Comparison of ENCODE assay signal across 28 cellular contexts in the genomic region with DNA sequence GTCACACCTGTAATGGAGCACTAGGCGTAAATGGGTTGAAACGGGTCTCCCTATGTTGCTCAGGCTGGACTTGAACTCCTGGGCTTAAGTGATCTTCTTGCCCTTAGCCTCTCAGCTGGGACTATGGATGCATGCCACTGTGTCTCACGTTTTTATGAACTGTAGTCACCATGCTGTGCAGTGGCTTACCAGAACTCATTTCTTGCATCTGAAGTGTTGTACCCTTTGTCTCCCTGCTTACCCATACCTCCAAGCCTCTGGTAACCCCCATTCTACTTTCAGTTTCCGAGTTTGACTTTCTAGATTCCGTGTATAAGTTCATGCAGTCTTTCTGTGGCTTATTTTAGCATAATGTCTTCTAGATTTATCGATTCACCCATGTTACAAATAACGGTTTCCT. TPM values are rescaled to one million over a fixed set of nuclear protein-coding genes. Genes with fewer than 3 reads are reported as not detected.
DNase-seq lines count a peak whose midpoint lies in the region; ATAC-seq, FAIRE-seq and TF ChIP-seq lines count a peak whose summit lies in the region.
"Had no signal": no experiment of that assay in that cellular context is flagged by ENCODE, and none has a peak within 500 bp of the region (broad histone marks: within the 10 kb centered on the region; RNA-seq: fewer than 3 reads in every experiment).

No MANE protein-coding gene starts in this region.

- peaks cover 27 to 63% (median 45%) of the 10 kb centered on the region in 4 donors for H3K4me1 Mint-ChIP-seq in CD4-positive, CD25-positive, alpha-beta regulatory T cell
- peaks cover 5% of the 10 kb centered on the region for H3K4me1 Mint-ChIP-seq in astrocyte (ENCODE audit: low read depth, unreplicated experiment)
- H3K4me1 Mint-ChIP-seq in mesothelial cell of epicardium = no peaks in the 10 kb centered on the region
- H3K4me1 Mint-ChIP-seq: neural progenitor cell had no signal

- POLR2A ChIA-PET in A549 (lab: Yijun Ruan, JAX) = interaction anchor here (1.4 kb wide), 1 partner anchor 15 kb away, joined by 3 read pairs; a partner anchor contains a TSS

- H3K4me3 ChIP-seq in A549 (no peak overlapping the region), astrocyte (ENCODE audit: insufficient read depth, low read depth, low read length) (no peak overlapping the region)
- H3K4me3 ChIP-seq in CD4-positive, CD25-positive, alpha-beta regulatory T cell (ENCODE audit: low read depth, low read length) = no peak overlapping the region
- H3K4me3 ChIP-seq: hepatocyte, neural progenitor cell, prostate gland had no signal

- H3K9me3 Mint-ChIP-seq in CD4-positive, CD25-positive, alpha-beta regulatory T cell = no peaks in the 10 kb centered on the region
- no peaks in the 10 kb centered on the region for H3K9me3 Mint-ChIP-seq in astrocyte (ENCODE audit: unreplicated experiment)
- no peaks in the 10 kb centered on the region for H3K9me3 Mint-ChIP-seq in mesothelial cell of epicardium
- H3K9me3 Mint-ChIP-seq: central memory CD8-positive, alpha-beta T cell; neural progenitor cell had no signal

- FAIRE-seq in A549 (lab: Jason Lieb, UNC) (no peak), astrocyte (lab: Jason Lieb, UNC) (no peak)
- FAIRE-seq: islet of Langerhans had no signal

- H4K20me1 ChIP-seq in astrocyte (ENCODE audit: insufficient read depth, low read length) = peaks cover 96% of the 10 kb centered on the region

- H3K9me3 ChIP-seq in A549 = no peaks in the 10 kb centered on the region
- no peaks in the 10 kb centered on the region for H3K9me3 ChIP-seq in CD4-positive, CD25-positive, alpha-beta regulatory T cell (ENCODE audit: control insufficient read depth in 2 of 2, low read length in 2 of 2)
- H3K9me3 ChIP-seq in astrocyte (ENCODE audit: insufficient read depth, low read depth, low read length) = no peaks in the 10 kb centered on the region
- H3K9me3 ChIP-seq: prostate gland had no signal

- H3K36me3 ChIP-seq in CD4-positive, CD25-positive, alpha-beta regulatory T cell (ENCODE audit: control insufficient read depth, insufficient read depth, low read length) = peaks cover 70% of the 10 kb centered on the region
- H3K36me3 ChIP-seq in astrocyte (ENCODE audit: insufficient read depth, low read length) = peaks cover 64% of the 10 kb centered on the region

- CTCF ChIA-PET in A549 (lab: Yijun Ruan, JAX) = interaction anchor here (1.1 to 1.4 kb wide), 2 partner anchors 51 to 209 kb away, joined by 3 read pairs; no protein-coding TSS in a partner anchor

- H3K27ac Mint-ChIP-seq in CD4-positive, CD25-positive, alpha-beta regulatory T cell = no peak overlapping the region
- H3K27ac Mint-ChIP-seq in astrocyte (ENCODE audit: unreplicated experiment) (no peak overlapping the region), mesothelial cell of epicardium (no peak overlapping the region)
- H3K27ac Mint-ChIP-seq: neural progenitor cell had no signal

- ATAC-seq in A549 = no peak
- no peak for ATAC-seq in CD4-positive, CD25-positive, alpha-beta regulatory T cell (ENCODE audit: low read depth in 2 of 2)
- peak; percentile 80 for ATAC-seq in HG03432 (IDR thresholded peaks at IDR 0.05; ENCODE audit: unreplicated experiment)
- ATAC-seq: Panc1 had no signal

- peaks cover 54% of the 10 kb centered on the region for H3K36me3 Mint-ChIP-seq in CD4-positive, CD25-positive, alpha-beta regulatory T cell
- H3K36me3 Mint-ChIP-seq in astrocyte (ENCODE audit: low read depth, unreplicated experiment) = peaks cover 35% of the 10 kb centered on the region
- peaks cover 53% of the 10 kb centered on the region for H3K36me3 Mint-ChIP-seq in mesothelial cell of epicardium

- TF ChIP-seq POLR2A in A549 (IDR thresholded peaks at IDR 0.05; ENCODE audit: low read length) = no peak

- H3K4me2 ChIP-seq in A549 (no peak overlapping the region), astrocyte (ENCODE audit: low read length) (no peak overlapping the region)
- H3K4me2 ChIP-seq: hepatocyte, neural progenitor cell had no signal

- 88% methylated on average over 7 of the region's 7 CpGs for WGBS in A549 (ENCODE audit: missing lambda C conversion rate)

- no peak overlapping the region for H3K27ac ChIP-seq in A549
- H3K27ac ChIP-seq in CD4-positive, CD25-positive, alpha-beta regulatory T cell (ENCODE audit: insufficient read depth, low read length, poor library complexity, severe bottlenecking) = no peak overlapping the region
- H3K27ac ChIP-seq in astrocyte (ENCODE audit: low read depth, low read length) = no peak overlapping the region
- H3K27ac ChIP-seq: hepatocyte, neural progenitor cell, prostate gland had no signal

- no peaks in the 10 kb centered on the region for H3K4me1 ChIP-seq in A549
- peaks cover 9% of the 10 kb centered on the region for H3K4me1 ChIP-seq in CD4-positive, CD25-positive, alpha-beta regulatory T cell (ENCODE audit: control insufficient read depth, insufficient read depth, low read length, poor library complexity, severe bottlenecking)
- H3K4me1 ChIP-seq in astrocyte (ENCODE audit: insufficient read depth, low read length) = no peaks in the 10 kb centered on the region
- H3K4me1 ChIP-seq: neural progenitor cell, prostate gland had no signal

- no peak overlapping the region for H2AFZ ChIP-seq in astrocyte (ENCODE audit: low read depth, low read length)
- H2AFZ ChIP-seq: hepatocyte, neural progenitor cell had no signal

- TF ChIP-seq EP300 in A549 (IDR thresholded peaks at IDR 0.05) = no peak

- H3K27me3 ChIP-seq in CD4-positive, CD25-positive, alpha-beta regulatory T cell (ENCODE audit: control insufficient read depth, insufficient read depth, low read length) = no peaks in the 10 kb centered on the region
- H3K27me3 ChIP-seq in astrocyte (ENCODE audit: insufficient read depth, low read length) = no peaks in the 10 kb centered on the region
- H3K27me3 ChIP-seq: hepatocyte, neural progenitor cell had no signal

- peaks cover 6% of the 10 kb centered on the region for H3K27me3 Mint-ChIP-seq in CD4-positive, CD25-positive, alpha-beta regulatory T cell
- H3K27me3 Mint-ChIP-seq in astrocyte (ENCODE audit: low read depth, unreplicated experiment) = no peaks in the 10 kb centered on the region
- no peaks in the 10 kb centered on the region for H3K27me3 Mint-ChIP-seq in mesothelial cell of epicardium (ENCODE audit: low read depth)
- H3K27me3 Mint-ChIP-seq: central memory CD8-positive, alpha-beta T cell had no signal

- H3K79me2 ChIP-seq in astrocyte (ENCODE audit: insufficient read depth, low read length) = peaks cover 36% of the 10 kb centered on the region

- no peak for TF ChIP-seq CTCF in A549 (IDR thresholded peaks at IDR 0.05)
- TF ChIP-seq CTCF in astrocyte (IDR thresholded peaks at IDR 0.05; ENCODE audit: insufficient read depth, low read depth, low read length) = no peak
- TF ChIP-seq CTCF in mesothelial cell of epicardium (IDR thresholded peaks at IDR 0.05; ENCODE audit: unreplicated experiment) = no peak

- no peak for DNase-seq in A549 (ENCODE audit: low read depth in 1 of 2, low spot score in 1 of 2)
- peak in 1 of 3 donors; percentile 41 for DNase-seq in CD4-positive, CD25-positive, alpha-beta regulatory T cell
- DNase-seq in astrocyte (ENCODE audit: low read depth) = no peak
- DNase-seq in RKO (ENCODE audit: low spot score) = no peak
- no peak for DNase-seq in DMS79 (lab: John Stamatoyannopoulos, UW)
- no peak for DNase-seq in cerebellar cortex (ENCODE audit: low spot score)
- DNase-seq in mesothelial cell of epicardium (ENCODE audit: low spot score in 2 of 2, unreplicated experiment in 2 of 2) = no peak
- DNase-seq: activated gamma-delta T cell, COR-L47, erythroblast, foreskin melanocyte, NCI-H1048, NCI-H2029, NCI-H226, NCI-H82, T1000 had no signal

- TF ChIP-seq RAD21 in A549 (conservative IDR thresholded peaks at IDR 0.05 in 1 of 2, IDR thresholded peaks at IDR 0.05 in 1 of 2) = no peak

- no peak overlapping the region for H3K9ac ChIP-seq in astrocyte (ENCODE audit: low read length)
- H3K9ac ChIP-seq: neural progenitor cell had no signal

- H3K4me3 Mint-ChIP-seq in CD4-positive, CD25-positive, alpha-beta regulatory T cell = peak overlapping the region in 3 of 4 donors; percentile 1 to 42 (median 18)
- H3K4me3 Mint-ChIP-seq in astrocyte (ENCODE audit: unreplicated experiment) = peak overlapping the region; percentile 60
- H3K4me3 Mint-ChIP-seq in mesothelial cell of epicardium = no peak overlapping the region
- H3K4me3 Mint-ChIP-seq: neural progenitor cell had no signal

RNA-seq across cellular contexts. Expression of a gene that starts 7.7 kb away (rescaled TPM):
- 16.1 and 20.0 TPM in 2 replicates for polyA plus RNA-seq in A549 (2011; rRNA removed)
- 55.4 and 66.6 TPM in 2 replicates for polyA plus RNA-seq in A549 (2012; cell fraction: cytosol; rRNA removed)
- polyA plus RNA-seq in A549 (2012; cell fraction: nucleus; rRNA removed) = 46.0 and 74.9 TPM in 2 replicates
- 26.4 to 32.2 TPM (median 30.1 TPM) in 3 replicates for polyA plus RNA-seq in A549 (2017; fragmentation: RNase III; extraction: RNeasy Plus Mini Kit Qiagen cat#74134 plus additional on column Dnase treatment)
- polyA minus RNA-seq in A549 (2011; rRNA and poly(A)+ RNA removed) = 12.4 and 15.4 TPM in 2 replicates
- total RNA-seq in CD4-positive, CD25-positive, alpha-beta regulatory T cell = 25.0 TPM
- polyA plus RNA-seq in CD4-positive, CD25-positive, alpha-beta regulatory T cell = 10 to 100 TPM; 50.6 to 82.9 (median 68.3) TPM
- 7.3 and 9.0 TPM in 2 replicates for total RNA-seq in astrocyte
- 4.9 to 6.5 TPM (median 5.3 TPM) in 3 replicates for total RNA-seq in mesothelial cell of epicardium

RNA-seq across cellular contexts. Expression of a gene that starts 15.0 kb away (rescaled TPM):
- polyA plus RNA-seq in A549 (2011; rRNA removed) (168 and 224 TPM in 2 replicates), A549 (2017; fragmentation: RNase III; extraction: RNeasy Plus Mini Kit Qiagen cat#74134 plus additional on column Dnase treatment) (740 to 780 TPM (median 745 TPM) in 3 replicates)
- polyA plus RNA-seq in A549 (2012; cell fraction: cytosol; rRNA removed) = 382 and 384 TPM in 2 replicates
- 432 and 577 TPM in 2 replicates for polyA plus RNA-seq in A549 (2012; cell fraction: nucleus; rRNA removed)
- polyA minus RNA-seq in A549 (2011; rRNA and poly(A)+ RNA removed) = 161 and 177 TPM in 2 replicates
- 918 TPM for total RNA-seq in CD4-positive, CD25-positive, alpha-beta regulatory T cell
- 100 to 1,000 TPM; 119 to 147 (median 132) TPM for polyA plus RNA-seq in CD4-positive, CD25-positive, alpha-beta regulatory T cell
- total RNA-seq in astrocyte (250 and 309 TPM in 2 replicates), mesothelial cell of epicardium (718 to 743 TPM (median 733 TPM) in 3 replicates)

RNA-seq across cellular contexts. Expression of a gene that starts 19.0 kb away (rescaled TPM):
- polyA plus RNA-seq in A549 (2011; rRNA removed) (not detected in 2 replicates), A549 (2017; fragmentation: RNase III; extraction: RNeasy Plus Mini Kit Qiagen cat#74134 plus additional on column Dnase treatment) (0.04 TPM in 1 of 3 replicates, not detected in the others)
- not detected in 2 replicates for polyA plus RNA-seq in A549 (2012; cell fraction: cytosol; rRNA removed)
- not detected in 2 replicates for polyA plus RNA-seq in A549 (2012; cell fraction: nucleus; rRNA removed)
- not detected in 2 replicates for polyA minus RNA-seq in A549 (2011; rRNA and poly(A)+ RNA removed)
- 0.20 TPM for total RNA-seq in CD4-positive, CD25-positive, alpha-beta regulatory T cell
- polyA plus RNA-seq in CD4-positive, CD25-positive, alpha-beta regulatory T cell = not detected
- total RNA-seq in astrocyte (not detected in 2 replicates), mesothelial cell of epicardium (0.04 to 0.14 TPM (median 0.11 TPM) in 3 replicates)
- total RNA-seq: hepatocyte had no signal
- polyA plus RNA-seq: hepatocyte had no signal

RNA-seq across cellular contexts. Expression of a gene that starts 22.0 kb away (rescaled TPM):
- not detected in 2 replicates for polyA plus RNA-seq in A549 (2011; rRNA removed)
- polyA plus RNA-seq in A549 (2012; cell fraction: cytosol; rRNA removed) = not detected in 2 replicates
- polyA plus RNA-seq in A549 (2012; cell fraction: nucleus; rRNA removed) = not detected in 2 replicates
- not detected in 3 replicates for polyA plus RNA-seq in A549 (2017; fragmentation: RNase III; extraction: RNeasy Plus Mini Kit Qiagen cat#74134 plus additional on column Dnase treatment)
- not detected in 2 replicates for polyA minus RNA-seq in A549 (2011; rRNA and poly(A)+ RNA removed)
- not detected for total RNA-seq in CD4-positive, CD25-positive, alpha-beta regulatory T cell
- polyA plus RNA-seq in CD4-positive, CD25-positive, alpha-beta regulatory T cell = not detected
- not detected in 2 replicates for total RNA-seq in astrocyte
- total RNA-seq in mesothelial cell of epicardium = not detected in 3 replicates
- total RNA-seq: aorta, hepatocyte, mucosa of gallbladder, prostate gland, SK-MEL-5, skeletal muscle tissue, urinary bladder had no signal
- polyA plus RNA-seq: aorta, hepatocyte, urinary bladder had no signal

RNA-seq across cellular contexts. Expression of a gene that starts 45.0 kb away (rescaled TPM):
- polyA plus RNA-seq in A549 (2011; rRNA removed) (0.41 TPM in 1 of 2 replicates, not detected in the other), A549 (2017; fragmentation: RNase III; extraction: RNeasy Plus Mini Kit Qiagen cat#74134 plus additional on column Dnase treatment) (0.55 to 0.75 TPM (median 0.55 TPM) in 3 replicates)
- polyA plus RNA-seq in A549 (2012; cell fraction: cytosol; rRNA removed) = 0.32 and 0.88 TPM in 2 replicates
- 0.53 and 1.2 TPM in 2 replicates for polyA plus RNA-seq in A549 (2012; cell fraction: nucleus; rRNA removed)
- 0.73 TPM in 1 of 2 replicates, not detected in the other for polyA minus RNA-seq in A549 (2011; rRNA and poly(A)+ RNA removed)
- total RNA-seq in CD4-positive, CD25-positive, alpha-beta regulatory T cell = 0.39 TPM
- polyA plus RNA-seq in CD4-positive, CD25-positive, alpha-beta regulatory T cell = 1 to 10 TPM in 3 of 4 donors, under 1 TPM in 1; 0.46 to 1.4 (median 1.2) TPM
- total RNA-seq in astrocyte (0.19 and 0.41 TPM in 2 replicates), mesothelial cell of epicardium (0.96 to 1.7 TPM (median 1.4 TPM) in 3 replicates)
